Comparison of ENCODE assay signal across 15 cellular contexts in genomic region chr12:179131-179884, GRCh38. TPM values are rescaled to one million over a fixed set of nuclear protein-coding genes. Genes with fewer than 3 reads are reported as not detected.
DNase-seq lines count a peak whose midpoint lies in the region; ATAC-seq and TF ChIP-seq lines count a peak whose summit lies in the region.
"Had no signal": no experiment of that assay in that cellular context is flagged by ENCODE, and none has a peak within 500 bp of the region (broad histone marks: within the 10 kb centered on the region; RNA-seq: fewer than 3 reads in every experiment).

No MANE protein-coding gene starts in this region.

- no peak overlapping the region for H4K91ac ChIP-seq in H9 (ENCODE audit: insufficient read length, low read depth, low read length)

- no peak overlapping the region for H2BK5ac ChIP-seq in H9 (ENCODE audit: insufficient read length, low read length)

- no peaks in the 10 kb centered on the region for H3K79me1 ChIP-seq in H9 (ENCODE audit: insufficient read depth, low read depth, low read length, poor library complexity, severe bottlenecking)

- no peak overlapping the region for H2AK5ac ChIP-seq in H9 (ENCODE audit: insufficient read length, low read length)

- H3K18ac ChIP-seq in H9 (ENCODE audit: insufficient read length, low read depth, low read length), result no peak overlapping the region

- H3K27me3 ChIP-seq in H9 (ENCODE audit: insufficient read depth, low read length), result no peaks in the 10 kb centered on the region
- H3K27me3 ChIP-seq in psoas muscle (ENCODE audit: insufficient read depth in 3 of 3, low read length in 2 of 3), result peaks cover 0 to 26% (median 0%) of the 10 kb centered on the region in 3 donors
- H3K27me3 ChIP-seq: Peyer's patch, tibial nerve had no signal

- no peaks in the 10 kb centered on the region for H3K9me3 Mint-ChIP-seq in H9
- no peaks in the 10 kb centered on the region for H3K9me3 Mint-ChIP-seq in activated CD4-positive, alpha-beta memory T cell treated with anti-CD3 and anti-CD28 coated beads for 36 hours
- H3K9me3 Mint-ChIP-seq: activated T-helper 1 cell treated with anti-CD3 and anti-CD28 coated beads, Interleukin-12 subunit alpha, Interleukin-12 subunit beta, Interleukin-2, Interleukin-4 antibody, amounts not matched to agents 30 ng/mL and 10 ng/mL and 1 ng/mL, durations not matched to agents 14 hours and 24 hours and 36 hours; CD8-positive, alpha-beta memory T cell had no signal

- H3K56ac ChIP-seq in H9 (ENCODE audit: insufficient read length, low read depth, low read length), result no peak overlapping the region

- no peak overlapping the region for H3K9ac ChIP-seq in H9 (ENCODE audit: extremely low read depth, insufficient read length, low read length)

- peak overlapping the region; percentile 22; the same call in 1 of the 2 replicates for H3K14ac ChIP-seq in H9 (ENCODE audit: insufficient read depth, low read length)

- ATAC-seq in psoas muscle, result peak in 1 of 4 donors; percentile 38

- H3K23ac ChIP-seq in H9 (ENCODE audit: insufficient read length, low read depth, low read length), result no peak overlapping the region

- peak overlapping the region; percentile 39 for H4K8ac ChIP-seq in H9 (replicated peaks; ENCODE audit: insufficient read length, low read depth, low read length)

- no peaks in the 10 kb centered on the region for H3K79me2 ChIP-seq in H9 (ENCODE audit: insufficient read depth, low read length)

- H3K27ac Mint-ChIP-seq in H9, result peak overlapping the region in 1 of 3 experiments; percentile 53; a peak in 1 of 7 replicates
- H3K27ac Mint-ChIP-seq in activated CD4-positive, alpha-beta memory T cell treated with anti-CD3 and anti-CD28 coated beads for 36 hours, result no peak overlapping the region
- H3K27ac Mint-ChIP-seq: activated T-helper 1 cell treated with anti-CD3 and anti-CD28 coated beads, Interleukin-12 subunit alpha, Interleukin-12 subunit beta, Interleukin-2, Interleukin-4 antibody, amounts not matched to agents 30 ng/mL and 10 ng/mL and 1 ng/mL, durations not matched to agents 14 hours and 24 hours and 36 hours had no signal

- no CpG with 5 or more reads among the region's 11 CpGs for WGBS in H9 (ENCODE audit: extremely low coverage, insufficient read length, low lambda C conversion rate)
- whole genome bisulfite sequencing in psoas muscle, 3 donors, result 53 to 57% (median 53%) methylated on average over 11 of the region's 11 CpGs

- TF ChIP-seq CTCF in H9 (conservative IDR thresholded peaks at IDR 0.05) (no peak), psoas muscle (IDR thresholded peaks at IDR 0.05) (no peak)

- peaks cover 19 to 35% of the 10 kb centered on the region in 2 experiments for H3K4me1 Mint-ChIP-seq in H9
- no peaks in the 10 kb centered on the region for H3K4me1 Mint-ChIP-seq in activated CD4-positive, alpha-beta memory T cell treated with anti-CD3 and anti-CD28 coated beads for 36 hours (ENCODE audit: low read depth)

- H3K4me1 ChIP-seq in H9 (ENCODE audit: insufficient read depth, low read length), result peaks cover 4% of the 10 kb centered on the region; the same call in 1 of the 2 replicates
- peaks cover 9% of the 10 kb centered on the region for H3K4me1 ChIP-seq in psoas muscle

- no peak overlapping the region for H3T11ph ChIP-seq in H9 (ENCODE audit: low read length)

- H3K4ac ChIP-seq in H9 (ENCODE audit: low read depth, low read length), result no peak overlapping the region

- H3K36me3 ChIP-seq in psoas muscle (ENCODE audit: insufficient read depth in 1 of 2, low read depth in 1 of 2), result no peaks in the 10 kb centered on the region
- H3K36me3 ChIP-seq: Peyer's patch, tibial nerve had no signal

- no peak overlapping the region for H2BK15ac ChIP-seq in H9 (ENCODE audit: low read depth, low read length)

- no peaks in the 10 kb centered on the region for H4K20me1 ChIP-seq in H9 (ENCODE audit: control insufficient read depth, insufficient read depth, insufficient read length)

- CTCF ChIA-PET in activated CD4-positive, alpha-beta memory T cell treated with anti-CD3 and anti-CD28 coated beads for 36 hours (lab: Charles Lee), result interaction anchor here (0.8 to 1.3 kb wide), 2 partner anchors 10 to 41 kb away, joined by 4 read pairs; no protein-coding TSS in a partner anchor

- no peak overlapping the region for H3K27ac ChIP-seq in H9 (ENCODE audit: insufficient read length, low read depth, low read length)
- peak overlapping the region; percentile 16 for H3K27ac ChIP-seq in psoas muscle
- H3K27ac ChIP-seq: Peyer's patch had no signal

- POLR2A ChIA-PET in activated CD4-positive, alpha-beta memory T cell treated with anti-CD3 and anti-CD28 coated beads for 36 hours (lab: Charles Lee), result no interaction called here

- no peak overlapping the region for H2BK20ac ChIP-seq in H9 (ENCODE audit: low read depth, low read length, poor library complexity, severe bottlenecking)

- H3K4me2 ChIP-seq in H9 (ENCODE audit: insufficient read depth, insufficient read length, low read length), result no peak overlapping the region

- no peak overlapping the region; a peak in 1 of 5 replicates for H3K4me3 Mint-ChIP-seq in H9
- no peak overlapping the region for H3K4me3 Mint-ChIP-seq in activated CD4-positive, alpha-beta memory T cell treated with anti-CD3 and anti-CD28 coated beads for 36 hours
- H3K4me3 Mint-ChIP-seq: activated T-helper 1 cell treated with anti-CD3 and anti-CD28 coated beads, Interleukin-12 subunit alpha, Interleukin-12 subunit beta, Interleukin-2, Interleukin-4 antibody, amounts not matched to agents 30 ng/mL and 10 ng/mL and 1 ng/mL, durations not matched to agents 14 hours and 24 hours and 36 hours; CD8-positive, alpha-beta memory T cell had no signal

- H3K23me2 ChIP-seq in H9 (ENCODE audit: insufficient read length, low read depth, low read length, poor library complexity, severe bottlenecking), result no peaks in the 10 kb centered on the region

- peaks cover 4% of the 10 kb centered on the region for H3K27me3 Mint-ChIP-seq in H9 (ENCODE audit: low read depth)
- peaks cover 9% of the 10 kb centered on the region for H3K27me3 Mint-ChIP-seq in activated CD4-positive, alpha-beta memory T cell treated with anti-CD3 and anti-CD28 coated beads for 36 hours

- intact Hi-C loops in psoas muscle (cut with DNase I), result no loop called here
- intact Hi-C loops in activated CD4-positive, alpha-beta memory T cell treated with anti-CD3 and anti-CD28 coated beads for 36 hours (cut with micrococcal nuclease), result no loop called here

- H2BK120ac ChIP-seq in H9 (ENCODE audit: low read depth, low read length, poor library complexity, severe bottlenecking), result no peak overlapping the region

- H3K9me3 ChIP-seq in H9 (ENCODE audit: control insufficient read depth, low read depth, low read length), result no peaks in the 10 kb centered on the region
- H3K9me3 ChIP-seq in psoas muscle, result no peaks in the 10 kb centered on the region
- H3K9me3 ChIP-seq: Peyer's patch, tibial nerve had no signal

- H3K36me3 Mint-ChIP-seq in H9 (ENCODE audit: insufficient read depth in 1 of 3, low read depth in 3 of 3), result no peaks in the 10 kb centered on the region; a peak in 1 of 7 replicates
- H3K36me3 Mint-ChIP-seq in activated CD4-positive, alpha-beta memory T cell treated with anti-CD3 and anti-CD28 coated beads for 36 hours, result no peaks in the 10 kb centered on the region
- H3K36me3 Mint-ChIP-seq: CD8-positive, alpha-beta memory T cell had no signal

- DNase-seq in H9 (no peak), NCI-H2107 treated with DMSO at 0.1 percent for 48 hours (lab: John Stamatoyannopoulos, UW; ENCODE audit: unreplicated experiment) (peak; percentile 84), dermis microvascular lymphatic vessel endothelial cell (ENCODE audit: low read depth in 2 of 2) (peak; percentile 43 to 44), psoas muscle (no peak), NCI-H526 (lab: John Stamatoyannopoulos, UW) (no peak), occipital lobe (lab: John Stamatoyannopoulos, UW) (no peak), DMS153 treated with DMSO at 0.1 percent for 48 hours (lab: John Stamatoyannopoulos, UW; ENCODE audit: unreplicated experiment) (no peak)
- DNase-seq in activated CD4-positive, alpha-beta memory T cell treated with anti-CD3 and anti-CD28 coated beads for 36 hours, result no peak
- DNase-seq: activated CD4-positive, alpha-beta T cell treated with anti-CD3 and anti-CD28 coated beads, Interleukin-2, amount 50 U/mL, for 4 hours; CD8-positive, alpha-beta memory T cell; KBM-7 had no signal

- no peak overlapping the region for H2AFZ ChIP-seq in H9 (ENCODE audit: low read length)

- no peak overlapping the region for H4K5ac ChIP-seq in H9 (ENCODE audit: insufficient read length, low read depth, low read length)

- H3K4me3 ChIP-seq in psoas muscle, result no peak overlapping the region
- H3K4me3 ChIP-seq: Peyer's patch, tibial nerve had no signal

- H2BK12ac ChIP-seq in H9 (ENCODE audit: insufficient read length, low read depth, low read length), result no peak overlapping the region

RNA-seq across cellular contexts. Expression of gene SLC6A12, which starts 34.6 kb away (rescaled TPM):
- total RNA-seq in H9 (2021) (0.17 and 0.20 TPM in 2 replicates), dermis microvascular lymphatic vessel endothelial cell (0.13 TPM in 2 replicates), psoas muscle (under 1 TPM; 0.30 to 0.90 (median 0.58) TPM), occipital lobe (4.4 TPM)
- polyA plus RNA-seq in psoas muscle, result under 1 TPM; 0.07 to 0.30 (median 0.07) TPM
- total RNA-seq in activated CD4-positive, alpha-beta memory T cell treated with anti-CD3 and anti-CD28 coated beads for 36 hours, result under 1 TPM in 1 of 2 experiments, not detected in 1; 0.43 TPM
- total RNA-seq: activated T-helper 1 cell treated with anti-CD3 and anti-CD28 coated beads, Interleukin-12 subunit alpha, Interleukin-12 subunit beta, Interleukin-2, Interleukin-4 antibody, amounts not matched to agents 30 ng/mL and 10 ng/mL and 1 ng/mL, durations not matched to agents 14 hours and 24 hours and 36 hours; T-helper 2 cell treated with Interferon-gamma antibody and Interleukin-4, amounts not matched to agents 100 ng/mL and 5 ng/mL, for 36 hours had no signal
- polyA plus RNA-seq: CD8-positive, alpha-beta memory T cell had no signal

Comparison
In these comparisons a context has a peak if more than half of its experiments do, and no peak if none do; other contexts are left out.
1. DNase-seq: peak in NCI-H2107 treated with DMSO at 0.1 percent for 48 hours (single experiment) and dermis microvascular lymphatic vessel endothelial cell (2 of 2); none in H9 (single experiment), psoas muscle (0 of 2), NCI-H526 (0 of 2), occipital lobe (single experiment), activated CD4-positive, alpha-beta memory T cell treated with anti-CD3 and anti-CD28 coated beads for 36 hours (single experiment) and DMS153 treated with DMSO at 0.1 percent for 48 hours (single experiment).